29 cellular contexts compared by ENCODE assay signal in the genomic region with DNA sequence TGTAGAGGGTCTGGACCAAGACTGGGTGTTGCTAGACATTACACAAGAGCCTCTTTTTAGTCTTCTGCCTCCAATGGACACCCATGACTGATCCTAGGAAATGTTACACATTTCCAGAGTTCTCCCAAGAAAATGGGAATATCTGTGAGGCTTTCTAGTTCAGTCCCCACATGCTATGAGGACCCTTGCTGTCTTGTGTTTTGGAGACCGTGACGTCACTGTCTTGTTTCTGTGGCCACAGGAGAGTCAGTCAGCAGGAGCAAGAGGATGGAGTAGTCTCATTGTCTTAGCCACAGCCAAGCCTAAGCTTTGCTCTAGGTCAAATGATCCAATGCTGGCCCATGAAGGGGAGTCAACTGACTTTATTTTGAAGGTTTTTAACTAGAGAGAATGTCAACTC.
"Had no signal": no experiment of that assay in that cellular context is flagged by ENCODE, and none has a peak within 500 bp of the region (broad histone marks: within the 10 kb centered on the region; RNA-seq: fewer than 3 reads in every experiment).

No MANE protein-coding gene starts in this region.

- ATAC-seq: effector memory CD8-positive, alpha-beta T cell; esophagus mucosa; foreskin keratinocyte; gastrocnemius medialis; gastroesophageal sphincter; heart left ventricle; heart right ventricle had no signal

- H3K27me3 ChIP-seq: colonic mucosa, esophagus muscularis mucosa, esophagus squamous epithelium, foreskin keratinocyte, gastrocnemius medialis, gastroesophageal sphincter, heart left ventricle, heart right ventricle had no signal

- H3K27ac ChIP-seq: colonic mucosa, coronary artery, dorsolateral prefrontal cortex, epithelial cell of prostate, esophagus muscularis mucosa, esophagus squamous epithelium, foreskin keratinocyte, gastrocnemius medialis, gastroesophageal sphincter, heart left ventricle, heart right ventricle had no signal

- DNase-seq: colonic mucosa; cortex of kidney; dermis blood vessel endothelial cell; dorsolateral prefrontal cortex; effector CD4-positive, alpha-beta T cell; effector CD8-positive, alpha-beta T cell; effector memory CD4-positive, alpha-beta T cell; effector memory CD8-positive, alpha-beta T cell; endodermal cell; erythroblast; esophagus squamous epithelium; foreskin fibroblast; foreskin keratinocyte; foreskin melanocyte; gastrocnemius medialis; glutamatergic neuron; head of caudate nucleus; heart left ventricle; heart right ventricle had no signal

- H3K27me3 Mint-ChIP-seq: dendritic cell treated with granulocyte-macrophage colony-stimulating factor and Interleukin-4, amounts not matched to agents 40 ng/mL and 50 ng/mL, for 4 days; effector memory CD8-positive, alpha-beta T cell had no signal

- H3K4me1 Mint-ChIP-seq: endodermal cell had no signal

- FAIRE-seq: colon, endometrium, endothelial cell of umbilical vein, frontal cortex had no signal

- H3K27ac Mint-ChIP-seq: dendritic cell treated with granulocyte-macrophage colony-stimulating factor and Interleukin-4, amounts not matched to agents 40 ng/mL and 50 ng/mL, for 4 days; effector memory CD8-positive, alpha-beta T cell; endodermal cell had no signal

- H3K36me3 ChIP-seq: colonic mucosa, esophagus muscularis mucosa, esophagus squamous epithelium, gastrocnemius medialis, gastroesophageal sphincter, heart left ventricle, heart right ventricle had no signal

- H3K9me3 ChIP-seq: colonic mucosa, esophagus squamous epithelium, gastrocnemius medialis had no signal

- H3K4me1 ChIP-seq: colonic mucosa, esophagus muscularis mucosa, esophagus squamous epithelium, foreskin keratinocyte, gastrocnemius medialis, gastroesophageal sphincter, heart left ventricle, heart right ventricle had no signal

- H3K4me3 Mint-ChIP-seq: dendritic cell treated with granulocyte-macrophage colony-stimulating factor and Interleukin-4, amounts not matched to agents 40 ng/mL and 50 ng/mL, for 4 days; effector memory CD8-positive, alpha-beta T cell; endodermal cell had no signal

- H3K4me3 ChIP-seq: colonic mucosa, coronary artery, dorsolateral prefrontal cortex, esophagus muscularis mucosa, esophagus squamous epithelium, gastrocnemius medialis, gastroesophageal sphincter, heart left ventricle, heart right ventricle had no signal
